18 cellular contexts compared by ENCODE assay signal in the genomic region with DNA sequence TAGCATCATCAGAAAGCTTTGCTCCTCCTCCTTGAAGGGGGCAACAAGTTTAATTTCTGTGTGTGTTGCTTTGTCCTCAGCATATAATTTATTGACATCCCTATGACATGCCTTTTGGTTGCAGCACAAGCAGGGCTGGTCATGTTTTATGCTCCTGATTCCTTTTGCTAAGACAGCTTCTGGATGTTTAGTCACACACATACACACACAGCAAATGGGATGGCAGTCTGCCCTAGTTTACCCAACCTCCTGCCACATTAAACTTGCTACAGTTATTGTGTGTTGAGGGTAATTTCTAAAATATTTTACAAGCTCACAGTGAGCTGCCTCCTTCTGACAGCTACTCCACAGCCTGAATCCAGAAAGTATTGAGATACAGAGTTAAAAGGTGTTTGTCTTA.
"Had no signal": no experiment of that assay in that cellular context is flagged by ENCODE, and none has a peak within 500 bp of the region (broad histone marks: within the 10 kb centered on the region; RNA-seq: fewer than 3 reads in every experiment).

No MANE protein-coding gene starts in this region.

- H3K36me3 Mint-ChIP-seq: activated naive CD8-positive, alpha-beta T cell treated with anti-CD3 and anti-CD28 coated beads, Interleukin-2, amount 10 ng/mL, durations not matched to agents 7 days and 5 days; natural killer cell treated with Interleukin-12 subunit alpha and Interleukin-12 subunit beta and Interleukin-15 and Interleukin-18, amount 100 ng/mL, for 72 hours had no signal

- H3K27ac Mint-ChIP-seq: activated CD4-positive, alpha-beta T cell treated with anti-CD3 and anti-CD28 coated beads, Interleukin-2, amount 10 ng/mL, durations not matched to agents 24 days and 14 days; activated CD8-positive, alpha-beta T cell treated with anti-CD3 and anti-CD28 coated beads, Interleukin-2, amount 10 ng/mL, durations not matched to agents 7 days and 5 days; activated naive CD8-positive, alpha-beta T cell treated with anti-CD3 and anti-CD28 coated beads, Interleukin-2, amount 10 ng/mL, durations not matched to agents 7 days and 5 days; activated T-cell treated with anti-CD3 and anti-CD28 coated beads, Interleukin-2, amount 50 U/mL, for 24 hours; activated T-helper 2 cell treated with anti-CD3 and anti-CD28 coated beads, Interferon-gamma antibody, Interleukin-2, Interleukin-4, amounts not matched to agents 10 μg/mL and 5 μg/mL and 100 μg/mL, durations not matched to agents 14 hours and 24 hours and 36 hours; natural killer cell treated with Interleukin-12 subunit alpha and Interleukin-12 subunit beta and Interleukin-15 and Interleukin-18, amount 100 ng/mL, for 72 hours; stimulated activated naive CD8-positive, alpha-beta T cell treated with anti-CD3 and anti-CD28 coated beads, Interleukin-15, Interleukin-2, amounts not matched to agents 100 ng/mL and 50 ng/mL, for 24 hours had no signal

- H3K9me3 Mint-ChIP-seq: activated CD4-positive, alpha-beta T cell treated with anti-CD3 and anti-CD28 coated beads, Interleukin-2, amount 10 ng/mL, durations not matched to agents 24 days and 14 days; activated naive CD8-positive, alpha-beta T cell treated with anti-CD3 and anti-CD28 coated beads, Interleukin-2, amount 10 ng/mL, durations not matched to agents 7 days and 5 days; activated T-helper 2 cell treated with anti-CD3 and anti-CD28 coated beads, Interferon-gamma antibody, Interleukin-2, Interleukin-4, amounts not matched to agents 10 μg/mL and 5 μg/mL and 100 μg/mL, durations not matched to agents 14 hours and 24 hours and 36 hours; natural killer cell treated with Interleukin-12 subunit alpha and Interleukin-12 subunit beta and Interleukin-15 and Interleukin-18, amount 100 ng/mL, for 72 hours; stimulated activated naive CD8-positive, alpha-beta T cell treated with anti-CD3 and anti-CD28 coated beads, Interleukin-15, Interleukin-2, amounts not matched to agents 100 ng/mL and 50 ng/mL, for 24 hours had no signal

- H3K4me1 Mint-ChIP-seq: activated CD4-positive, alpha-beta T cell treated with anti-CD3 and anti-CD28 coated beads, Interleukin-2, amount 10 ng/mL, durations not matched to agents 24 days and 14 days; activated naive CD8-positive, alpha-beta T cell treated with anti-CD3 and anti-CD28 coated beads, Interleukin-2, amount 10 ng/mL, durations not matched to agents 7 days and 5 days had no signal

- H3K9me3 ChIP-seq: body of pancreas, prostate gland, suprapubic skin, vagina had no signal

- ATAC-seq: activated CD8-positive, alpha-beta T cell treated with anti-CD3 and anti-CD28 coated beads, Interleukin-2, amount 10 ng/mL, durations not matched to agents 7 days and 5 days; body of pancreas; natural killer cell treated with Interleukin-12 subunit alpha and Interleukin-12 subunit beta and Interleukin-15 and Interleukin-18, amount 100 ng/mL, for 72 hours; right cardiac atrium had no signal

- H3K27me3 Mint-ChIP-seq: activated CD4-positive, alpha-beta T cell treated with anti-CD3 and anti-CD28 coated beads, Interleukin-2, amount 10 ng/mL, durations not matched to agents 24 days and 14 days; stimulated activated naive CD8-positive, alpha-beta T cell treated with anti-CD3 and anti-CD28 coated beads, Interleukin-15, Interleukin-2, amounts not matched to agents 100 ng/mL and 50 ng/mL, for 24 hours had no signal

- H3K27ac ChIP-seq: body of pancreas, dorsolateral prefrontal cortex, prostate gland, skin epidermis, suprapubic skin, vagina had no signal

- H3K27me3 ChIP-seq: dorsolateral prefrontal cortex, suprapubic skin, vagina had no signal

- H3K4me3 ChIP-seq: body of pancreas, dorsolateral prefrontal cortex, prostate gland, skin epidermis, suprapubic skin, vagina had no signal

- H3K4me3 Mint-ChIP-seq: activated CD4-positive, alpha-beta T cell treated with anti-CD3 and anti-CD28 coated beads, Interleukin-2, amount 10 ng/mL, durations not matched to agents 24 days and 14 days; activated CD8-positive, alpha-beta T cell treated with anti-CD3 and anti-CD28 coated beads, Interleukin-2, amount 10 ng/mL, durations not matched to agents 7 days and 5 days; activated naive CD8-positive, alpha-beta T cell treated with anti-CD3 and anti-CD28 coated beads, Interleukin-2, amount 10 ng/mL, durations not matched to agents 7 days and 5 days; activated T-cell treated with anti-CD3 and anti-CD28 coated beads, Interleukin-2, amount 50 U/mL, for 24 hours; natural killer cell treated with Interleukin-12 subunit alpha and Interleukin-12 subunit beta and Interleukin-15 and Interleukin-18, amount 100 ng/mL, for 72 hours; stimulated activated naive CD8-positive, alpha-beta T cell treated with anti-CD3 and anti-CD28 coated beads, Interleukin-15, Interleukin-2, amounts not matched to agents 100 ng/mL and 50 ng/mL, for 24 hours had no signal

- DNase-seq: activated CD4-positive, alpha-beta T cell treated with anti-CD3 and anti-CD28 coated beads, Interleukin-2, amount 10 ng/mL, durations not matched to agents 24 days and 14 days; activated CD8-positive, alpha-beta T cell treated with anti-CD3 and anti-CD28 coated beads, Interleukin-2, amount 10 ng/mL, durations not matched to agents 7 days and 5 days; activated naive CD4-positive, alpha-beta T cell treated with Interleukin-2 at 50 U/mL for 16 hours; activated naive CD8-positive, alpha-beta T cell treated with anti-CD3 and anti-CD28 coated beads, Interleukin-2, amount 10 ng/mL, durations not matched to agents 7 days and 5 days; activated T-cell treated with anti-CD3 and anti-CD28 coated beads, Interleukin-2, amount 50 U/mL, for 24 hours; body of pancreas; nucleus accumbens; right cardiac atrium; T1000; trophoblast cell had no signal

- H3K4me1 ChIP-seq: body of pancreas, prostate gland, suprapubic skin, vagina had no signal

- H3K36me3 ChIP-seq: prostate gland, suprapubic skin, vagina had no signal
